ENCODE assay signal across 27 cellular contexts in genomic region chr7:36318116-36318515, GRCh38.
"Had no signal": no experiment of that assay in that cellular context is flagged by ENCODE, and none has a peak within 500 bp of the region (broad histone marks: within the 10 kb centered on the region; RNA-seq: fewer than 3 reads in every experiment).

No MANE protein-coding gene starts in this region.

- H3K4me1 Mint-ChIP-seq: activated naive CD8-positive, alpha-beta T cell treated with anti-CD3 and anti-CD28 coated beads, Interleukin-2, amount 50 U/mL, for 24 hours had no signal

- H3K4me3 Mint-ChIP-seq: activated CD4-positive, alpha-beta T cell treated with anti-CD3 and anti-CD28 coated beads, Interleukin-2, amount 10 ng/mL, durations not matched to agents 24 days and 14 days; activated CD8-positive, alpha-beta T cell treated with anti-CD3 and anti-CD28 coated beads for 36 hours; activated naive CD4-positive, alpha-beta T cell treated with anti-CD3 and anti-CD28 coated beads, Interleukin-2, amount 10 ng/mL, durations not matched to agents 7 days and 5 days; activated naive CD8-positive, alpha-beta T cell; activated naive CD8-positive, alpha-beta T cell treated with anti-CD3 and anti-CD28 coated beads, Interleukin-2, amount 50 U/mL, for 24 hours; activated T-cell treated with anti-CD3 and anti-CD28 coated beads, Interleukin-2, amount 50 U/mL, for 4 hours; activated T-helper 1 cell treated with anti-CD3 and anti-CD28 coated beads, Interleukin-12 subunit alpha, Interleukin-12 subunit beta, Interleukin-2, Interleukin-4 antibody, amounts not matched to agents 30 ng/mL and 10 ng/mL and 1 ng/mL, durations not matched to agents 14 hours and 24 hours and 36 hours; brain had no signal

- H3K27me3 Mint-ChIP-seq: activated CD4-positive, alpha-beta T cell treated with anti-CD3 and anti-CD28 coated beads, Interleukin-2, amount 10 ng/mL, durations not matched to agents 24 days and 14 days; activated CD8-positive, alpha-beta T cell treated with anti-CD3 and anti-CD28 coated beads for 36 hours; activated naive CD8-positive, alpha-beta T cell had no signal

- ATAC-seq: activated CD8-positive, alpha-beta T cell treated with anti-CD3 and anti-CD28 coated beads for 36 hours; activated naive CD8-positive, alpha-beta T cell treated with anti-CD3 and anti-CD28 coated beads, Interleukin-2, amount 50 U/mL, for 24 hours; activated T-cell treated with anti-CD3 and anti-CD28 coated beads, Interleukin-2, amount 50 U/mL, for 4 hours had no signal

- DNase-seq: activated CD4-positive, alpha-beta T cell treated with anti-CD3 and anti-CD28 coated beads, Interleukin-2, amount 10 ng/mL, durations not matched to agents 24 days and 14 days; activated CD4-positive, alpha-beta T cell treated with anti-CD3 and anti-CD28 coated beads, Interleukin-2, amount 50 U/mL, for 4 hours; activated CD8-positive, alpha-beta T cell treated with anti-CD3 and anti-CD28 coated beads for 36 hours; activated effector memory CD4-positive, alpha-beta T cell treated with Interleukin-2 at 50 U/mL for 16 hours; activated naive CD4-positive, alpha-beta T cell treated with anti-CD3 and anti-CD28 coated beads, Interleukin-2, amount 10 ng/mL, durations not matched to agents 7 days and 5 days; activated naive CD8-positive, alpha-beta T cell treated with anti-CD3 and anti-CD28 coated beads, Interleukin-2, amount 50 U/mL, for 24 hours; activated T-cell treated with anti-CD3 and anti-CD28 coated beads for 4 hours; activated T-cell treated with anti-CD3 and anti-CD28 coated beads, Interleukin-2, amount 50 U/mL, for 4 hours; anterior cingulate cortex; caudate nucleus; cerebellar nuclear complex; MM.1S; MV-4-11; NCI-H1092; NCI-H1436 treated with DMSO at 0.1 percent for 48 hours; NCI-H2029; NCI-H510A; NCI-H526; NCI-H748 treated with DMSO at 0.1 percent for 48 hours; PC-9; Right ventricle myocardium superior; SW 1271; T1000 had no signal

- H3K9ac ChIP-seq: KMS-11 had no signal

- H3K27ac ChIP-seq: KMS-11, PC-9 had no signal

- H3K36me3 Mint-ChIP-seq: activated naive CD4-positive, alpha-beta T cell treated with anti-CD3 and anti-CD28 coated beads, Interleukin-2, amount 10 ng/mL, durations not matched to agents 7 days and 5 days; activated naive CD8-positive, alpha-beta T cell had no signal

- H3K27ac Mint-ChIP-seq: activated CD4-positive, alpha-beta T cell treated with anti-CD3 and anti-CD28 coated beads, Interleukin-2, amount 10 ng/mL, durations not matched to agents 24 days and 14 days; activated CD8-positive, alpha-beta T cell treated with anti-CD3 and anti-CD28 coated beads for 36 hours; activated naive CD4-positive, alpha-beta T cell treated with anti-CD3 and anti-CD28 coated beads, Interleukin-2, amount 10 ng/mL, durations not matched to agents 7 days and 5 days; activated naive CD8-positive, alpha-beta T cell; activated naive CD8-positive, alpha-beta T cell treated with anti-CD3 and anti-CD28 coated beads, Interleukin-2, amount 50 U/mL, for 24 hours; activated T-helper 1 cell treated with anti-CD3 and anti-CD28 coated beads, Interleukin-12 subunit alpha, Interleukin-12 subunit beta, Interleukin-2, Interleukin-4 antibody, amounts not matched to agents 30 ng/mL and 10 ng/mL and 1 ng/mL, durations not matched to agents 14 hours and 24 hours and 36 hours had no signal

- H3K4me3 ChIP-seq: PC-9 had no signal

- H3K9me3 Mint-ChIP-seq: activated CD4-positive, alpha-beta T cell treated with anti-CD3 and anti-CD28 coated beads, Interleukin-2, amount 10 ng/mL, durations not matched to agents 24 days and 14 days; activated CD8-positive, alpha-beta T cell treated with anti-CD3 and anti-CD28 coated beads for 36 hours; activated naive CD4-positive, alpha-beta T cell treated with anti-CD3 and anti-CD28 coated beads, Interleukin-2, amount 10 ng/mL, durations not matched to agents 7 days and 5 days; activated T-cell treated with anti-CD3 and anti-CD28 coated beads, Interleukin-2, amount 50 U/mL, for 4 hours; activated T-helper 1 cell treated with anti-CD3 and anti-CD28 coated beads, Interleukin-12 subunit alpha, Interleukin-12 subunit beta, Interleukin-2, Interleukin-4 antibody, amounts not matched to agents 30 ng/mL and 10 ng/mL and 1 ng/mL, durations not matched to agents 14 hours and 24 hours and 36 hours had no signal
